1 cellular context compared by ENCODE assay signal in the genomic region with DNA sequence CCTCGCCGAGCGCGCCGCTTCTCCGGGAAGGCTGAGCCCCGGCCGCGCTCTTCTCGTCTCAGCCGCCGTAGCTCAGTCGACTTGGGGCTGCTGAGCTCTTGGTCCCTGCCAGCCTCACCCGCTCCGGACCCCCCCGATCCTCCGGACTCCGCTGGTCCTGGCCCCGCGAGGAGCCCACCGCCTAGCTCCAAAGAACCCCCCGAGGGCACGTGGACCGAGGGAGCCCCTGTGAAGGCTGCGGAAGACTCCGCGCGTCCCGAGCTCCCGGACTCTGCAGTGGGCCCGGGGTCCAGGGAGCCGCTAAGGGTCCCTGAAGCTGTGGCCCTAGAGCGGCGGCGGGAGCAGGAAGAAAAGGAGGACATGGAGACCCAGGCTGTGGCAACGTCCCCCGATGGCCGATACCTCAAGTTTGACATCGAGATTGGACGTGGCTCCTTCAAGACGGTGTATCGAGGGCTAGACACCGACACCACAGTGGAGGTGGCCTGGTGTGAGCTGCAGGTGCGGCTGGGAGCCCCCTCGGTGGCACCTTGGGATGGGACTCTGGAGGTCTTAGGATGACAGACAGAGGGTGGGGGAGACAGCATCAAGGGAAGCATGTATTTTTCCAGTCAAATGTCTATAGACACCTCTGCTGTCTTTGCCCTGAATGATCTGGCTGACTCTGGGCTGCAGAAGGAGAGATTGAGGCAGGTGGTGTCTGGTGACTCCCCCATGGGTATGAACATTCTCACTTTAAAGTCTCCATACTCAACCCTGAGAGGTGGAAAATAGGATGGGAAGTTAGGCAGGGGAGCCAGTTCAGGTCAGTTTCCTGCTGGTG.
TF ChIP-seq lines count a peak whose summit lies in the region.

No MANE protein-coding gene starts in this region.

TF ChIP-seq in WTC11, 78 proteins besides CTCF, POLR2A, EP300 and RAD21 (continued from another document):
- TF ChIP-seq ZNF416 (CRISPR knock-in tag; IDR thresholded peaks at IDR 0.05), result no peak
- TF ChIP-seq, protein P1, sequence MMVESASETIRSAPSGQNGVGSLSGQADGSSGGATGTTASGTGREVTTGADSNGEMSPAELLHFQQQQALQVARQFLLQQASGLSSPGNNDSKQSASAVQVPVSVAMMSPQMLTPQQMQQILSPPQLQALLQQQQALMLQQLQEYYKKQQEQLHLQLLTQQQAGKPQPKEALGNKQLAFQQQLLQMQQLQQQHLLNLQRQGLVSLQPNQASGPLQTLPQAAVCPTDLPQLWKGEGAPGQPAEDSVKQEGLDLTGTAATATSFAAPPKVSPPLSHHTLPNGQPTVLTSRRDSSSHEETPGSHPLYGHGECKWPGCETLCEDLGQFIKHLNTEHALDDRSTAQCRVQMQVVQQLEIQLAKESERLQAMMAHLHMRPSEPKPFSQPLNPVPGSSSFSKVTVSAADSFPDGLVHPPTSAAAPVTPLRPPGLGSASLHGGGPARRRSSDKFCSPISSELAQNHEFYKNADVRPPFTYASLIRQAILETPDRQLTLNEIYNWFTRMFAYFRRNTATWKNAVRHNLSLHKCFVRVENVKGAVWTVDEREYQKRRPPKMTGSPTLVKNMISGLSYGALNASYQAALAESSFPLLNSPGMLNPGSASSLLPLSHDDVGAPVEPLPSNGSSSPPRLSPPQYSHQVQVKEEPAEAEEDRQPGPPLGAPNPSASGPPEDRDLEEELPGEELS (CRISPR knock-in tag; IDR thresholded peaks at IDR 0.05), result 0 out of 2 replicates have a peak, but pooled peaks have one; percentile 11
- 0 out of 2 replicates have a peak, but pooled peaks have one; percentile 53 for TF ChIP-seq KAT7 (CRISPR knock-in tag; IDR thresholded peaks at IDR 0.05; ENCODE audit: borderline replicate concordance)
